20 cellular contexts compared by ENCODE assay signal in genomic region chr18:38007931-38008330, GRCh38.
"Had no signal": no experiment of that assay in that cellular context is flagged by ENCODE, and none has a peak within 500 bp of the region (broad histone marks: within the 10 kb centered on the region; RNA-seq: fewer than 3 reads in every experiment).

No MANE protein-coding gene starts in this region.

- H3K27me3 ChIP-seq: breast epithelium, ovary, upper lobe of left lung had no signal

- H3K4me1 Mint-ChIP-seq: naive thymus-derived CD8-positive, alpha-beta T cell; stimulated activated naive B cell treated with anti-CD40 and anti-IgM and Interleukin-4, amounts not matched to agents 10 μg/mL and 1 μg/mL and 100 μg/mL, for 72 hours had no signal

- H3K36me3 ChIP-seq: breast epithelium, ovary, thoracic aorta, upper lobe of left lung, WERI-Rb-1 had no signal

- H3K36me3 Mint-ChIP-seq: naive thymus-derived CD8-positive, alpha-beta T cell; stimulated activated naive B cell treated with anti-CD40 and anti-IgM and Interleukin-4, amounts not matched to agents 10 μg/mL and 1 μg/mL and 100 μg/mL, for 72 hours had no signal

- H3K4me3 Mint-ChIP-seq: activated T-cell treated with anti-CD3 and anti-CD28 coated beads, Interleukin-2, amount 50 U/mL, for 72 hours; naive thymus-derived CD8-positive, alpha-beta T cell; stimulated activated naive B cell treated with anti-CD40 and anti-IgM and Interleukin-4, amounts not matched to agents 10 μg/mL and 1 μg/mL and 100 μg/mL, for 72 hours; T-helper 1 cell treated with Interleukin-12 subunit alpha and Interleukin-12 subunit beta and Interleukin-4 antibody, amounts not matched to agents 30 μg/mL and 1 μg/mL, for 36 hours had no signal

- H3K4me1 ChIP-seq: breast epithelium, upper lobe of left lung had no signal

- H3K27ac Mint-ChIP-seq: activated T-cell treated with anti-CD3 and anti-CD28 coated beads, Interleukin-2, amount 50 U/mL, for 72 hours; naive thymus-derived CD8-positive, alpha-beta T cell; stimulated activated naive B cell treated with anti-CD40 and anti-IgM and Interleukin-4, amounts not matched to agents 10 μg/mL and 1 μg/mL and 100 μg/mL, for 72 hours; T-helper 1 cell treated with Interleukin-12 subunit alpha and Interleukin-12 subunit beta and Interleukin-4 antibody, amounts not matched to agents 30 μg/mL and 1 μg/mL, for 36 hours had no signal

- H3K27me3 Mint-ChIP-seq: stimulated activated naive B cell treated with anti-CD40 and anti-IgM and Interleukin-4, amounts not matched to agents 10 μg/mL and 1 μg/mL and 100 μg/mL, for 72 hours had no signal

- DNase-seq: activated CD4-positive, alpha-beta T cell treated with anti-CD3 and anti-CD28 coated beads for 1 hour; activated CD8-positive, alpha-beta memory T cell treated with anti-CD3 and anti-CD28 coated beads for 24 hours; activated CD8-positive, alpha-beta memory T cell treated with anti-CD3 and anti-CD28 coated beads, Interleukin-2, amount 50 U/mL, for 48 hours; activated effector memory CD4-positive, alpha-beta T cell treated with anti-CD3 and anti-CD28 coated beads, Interleukin-2, amount 50 U/mL, for 16 hours; activated naive CD4-positive, alpha-beta T cell treated with anti-CD3 and anti-CD28 coated beads, Interleukin-2, amount 50 U/mL, for 16 hours; activated T-cell treated with anti-CD3 and anti-CD28 coated beads, Interleukin-2, amount 50 U/mL, for 72 hours; aorta; cerebellar nuclear complex; effector CD8-positive, alpha-beta T cell; foreskin fibroblast; left cardiac atrium; naive thymus-derived CD8-positive, alpha-beta T cell; ovary; stimulated activated naive B cell treated with anti-CD40 and anti-IgM and Interleukin-4, amounts not matched to agents 10 μg/mL and 1 μg/mL and 100 μg/mL, for 72 hours; upper lobe of left lung; WERI-Rb-1 had no signal

- H3K27ac ChIP-seq: breast epithelium, ovary, thoracic aorta, upper lobe of left lung, WERI-Rb-1 had no signal

- H3K4me3 ChIP-seq: breast epithelium, ovary, thoracic aorta, upper lobe of left lung had no signal

- ATAC-seq: activated T-cell treated with anti-CD3 and anti-CD28 coated beads, Interleukin-2, amount 50 U/mL, for 72 hours; left cardiac atrium; naive thymus-derived CD8-positive, alpha-beta T cell; sciatic nerve; stimulated activated naive B cell treated with anti-CD40 and anti-IgM and Interleukin-4, amounts not matched to agents 10 μg/mL and 1 μg/mL and 100 μg/mL, for 72 hours had no signal

- H3K9me3 ChIP-seq: breast epithelium, ovary, thoracic aorta, upper lobe of left lung had no signal
